Comparison of ENCODE assay signal across 8 cellular contexts in the genomic region with DNA sequence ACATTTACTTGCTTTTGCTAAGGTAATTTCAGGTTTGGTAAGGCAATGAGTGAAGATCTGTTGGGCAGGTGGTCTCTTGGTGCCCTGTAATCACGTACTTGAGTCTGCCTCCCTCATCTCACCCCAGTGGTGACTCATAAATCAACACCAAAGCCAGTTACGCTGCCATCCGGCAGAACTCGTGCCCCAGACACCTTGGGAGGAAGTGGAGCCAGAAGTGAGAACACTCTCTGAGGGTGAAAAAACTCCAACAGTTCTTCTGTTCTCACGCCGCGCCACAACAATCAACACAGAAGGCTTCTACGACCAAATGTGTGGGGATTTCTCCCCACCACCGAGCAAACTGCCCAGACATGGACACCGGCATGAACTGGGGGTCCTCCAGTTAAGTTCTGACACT.
DNase-seq lines count a peak whose midpoint lies in the region; ATAC-seq and TF ChIP-seq lines count a peak whose summit lies in the region.

No MANE protein-coding gene starts in this region.

- no peaks in the 10 kb centered on the region for H3K9me3 Mint-ChIP-seq in activated CD4-positive, alpha-beta memory T cell treated with anti-CD3 and anti-CD28 coated beads for 36 hours

- POLR2A ChIA-PET in activated CD4-positive, alpha-beta memory T cell treated with anti-CD3 and anti-CD28 coated beads for 36 hours (lab: Charles Lee) = interaction anchor here (1.2 to 6.5 kb wide), 8 partner anchors 10 to 204 kb away, joined by 4 to 93 read pairs (median 9); a partner anchor contains a TSS

- no peak overlapping the region for H3K4me3 ChIP-seq in heart right ventricle

- DNase-seq in activated CD4-positive, alpha-beta memory T cell treated with anti-CD3 and anti-CD28 coated beads for 36 hours = peak; percentile 91
- DNase-seq in heart right ventricle (no peak), NCI-H82 (lab: John Stamatoyannopoulos, UW) (no peak), GF-D8 (lab: John Stamatoyannopoulos, UW) (no peak)
- DNase-seq in stimulated activated CD8-positive, alpha-beta memory T cell treated with anti-CD3 and anti-CD28 coated beads, Interleukin-2, amount 100 ng/mL, for 1 hour (ENCODE audit: low read depth in 2 of 2) = peak; percentile 62 to 70

- peaks cover 0 to 69% (median 13%) of the 10 kb centered on the region in 9 donors for H3K4me1 ChIP-seq in heart right ventricle

- ATAC-seq in GM19324 (IDR thresholded peaks at IDR 0.05; ENCODE audit: low FRiP score, unreplicated experiment) = peak; percentile 58
- ATAC-seq in HG03460 (IDR thresholded peaks at IDR 0.05; ENCODE audit: unreplicated experiment) = peak; percentile 55
- peak in 7 of 8 donors; percentile 11 to 61 (median 33) for ATAC-seq in heart right ventricle
- no peak for ATAC-seq in SK-N-SH treated with all-trans-retinoic acid at 6 μM for 48 hours

- peaks cover 75% of the 10 kb centered on the region for H3K4me1 Mint-ChIP-seq in activated CD4-positive, alpha-beta memory T cell treated with anti-CD3 and anti-CD28 coated beads for 36 hours (ENCODE audit: low read depth)

- H3K4me3 Mint-ChIP-seq in activated CD4-positive, alpha-beta memory T cell treated with anti-CD3 and anti-CD28 coated beads for 36 hours = peak overlapping the region; percentile 56

- 74 to 79% methylated on average over 10 of the region's 10 CpGs for WGBS in heart right ventricle, 2 donors

- H3K9me3 ChIP-seq in heart right ventricle = no peaks in the 10 kb centered on the region

- intact Hi-C loops in activated CD4-positive, alpha-beta memory T cell treated with anti-CD3 and anti-CD28 coated beads for 36 hours (cut with micrococcal nuclease) = loop anchor here (1.0 to 10.0 kb wide), 4 partner anchors 136 to 436 kb away; a partner anchor contains a TSS
- intact Hi-C loops in heart right ventricle (cut with DNase I) = loop anchor here in 2 of 10 donors (5.0 kb wide), 1 partner anchor 207 kb away; a partner anchor contains a TSS

- TF ChIP-seq CTCF in heart right ventricle (IDR thresholded peaks at IDR 0.05) = no peak

- CTCF ChIA-PET in activated CD4-positive, alpha-beta memory T cell treated with anti-CD3 and anti-CD28 coated beads for 36 hours (lab: Charles Lee) = interaction anchor here (1.0 to 4.8 kb wide), 17 partner anchors 10 to 211 kb away, joined by 3 to 90 read pairs (median 13); a partner anchor contains a TSS

- H3K36me3 Mint-ChIP-seq in activated CD4-positive, alpha-beta memory T cell treated with anti-CD3 and anti-CD28 coated beads for 36 hours = no peaks in the 10 kb centered on the region

- peak overlapping the region in 2 of 10 donors; percentile 8 to 90 for H3K27ac ChIP-seq in heart right ventricle

- no peaks in the 10 kb centered on the region for H3K27me3 ChIP-seq in heart right ventricle

- peak overlapping the region; percentile 95 for H3K27ac Mint-ChIP-seq in activated CD4-positive, alpha-beta memory T cell treated with anti-CD3 and anti-CD28 coated beads for 36 hours

- no peaks in the 10 kb centered on the region for H3K36me3 ChIP-seq in heart right ventricle

- H3K27me3 Mint-ChIP-seq in activated CD4-positive, alpha-beta memory T cell treated with anti-CD3 and anti-CD28 coated beads for 36 hours = no peaks in the 10 kb centered on the region

TF ChIP-seq in SK-N-SH treated with all-trans-retinoic acid at 6 μM for 48 hours, 23 proteins besides CTCF, POLR2A, EP300 and RAD21:
- TF ChIP-seq, protein P1, sequence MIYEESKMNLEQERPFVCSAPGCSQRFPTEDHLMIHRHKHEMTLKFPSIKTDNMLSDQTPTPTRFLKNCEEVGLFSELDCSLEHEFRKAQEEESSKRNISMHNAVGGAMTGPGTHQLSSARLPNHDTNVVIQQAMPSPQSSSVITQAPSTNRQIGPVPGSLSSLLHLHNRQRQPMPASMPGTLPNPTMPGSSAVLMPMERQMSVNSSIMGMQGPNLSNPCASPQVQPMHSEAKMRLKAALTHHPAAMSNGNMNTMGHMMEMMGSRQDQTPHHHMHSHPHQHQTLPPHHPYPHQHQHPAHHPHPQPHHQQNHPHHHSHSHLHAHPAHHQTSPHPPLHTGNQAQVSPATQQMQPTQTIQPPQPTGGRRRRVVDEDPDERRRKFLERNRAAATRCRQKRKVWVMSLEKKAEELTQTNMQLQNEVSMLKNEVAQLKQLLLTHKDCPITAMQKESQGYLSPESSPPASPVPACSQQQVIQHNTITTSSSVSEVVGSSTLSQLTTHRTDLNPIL (CRISPR knock-in tag; IDR thresholded peaks at IDR 0.05; ENCODE audit: low read depth) = no peak
- TF ChIP-seq TCF4 (CRISPR knock-in tag; IDR thresholded peaks at IDR 0.05; ENCODE audit: borderline replicate concordance) (no peak), OSR1 (CRISPR knock-in tag; IDR thresholded peaks at IDR 0.05) (no peak), ZNF70 (CRISPR knock-in tag; IDR thresholded peaks at IDR 0.05) (no peak)

Comparison
In these comparisons a context has a peak if more than half of its experiments do, and no peak if none do; other contexts are left out.
1. DNase-seq: peak in activated CD4-positive, alpha-beta memory T cell treated with anti-CD3 and anti-CD28 coated beads for 36 hours (single experiment) and stimulated activated CD8-positive, alpha-beta memory T cell treated with anti-CD3 and anti-CD28 coated beads, Interleukin-2, amount 100 ng/mL, for 1 hour (2 of 2); none in heart right ventricle (0 of 2), NCI-H82 (single experiment) and GF-D8 (single experiment).